ENCODE assay signal across 23 cellular contexts in the genomic region with DNA sequence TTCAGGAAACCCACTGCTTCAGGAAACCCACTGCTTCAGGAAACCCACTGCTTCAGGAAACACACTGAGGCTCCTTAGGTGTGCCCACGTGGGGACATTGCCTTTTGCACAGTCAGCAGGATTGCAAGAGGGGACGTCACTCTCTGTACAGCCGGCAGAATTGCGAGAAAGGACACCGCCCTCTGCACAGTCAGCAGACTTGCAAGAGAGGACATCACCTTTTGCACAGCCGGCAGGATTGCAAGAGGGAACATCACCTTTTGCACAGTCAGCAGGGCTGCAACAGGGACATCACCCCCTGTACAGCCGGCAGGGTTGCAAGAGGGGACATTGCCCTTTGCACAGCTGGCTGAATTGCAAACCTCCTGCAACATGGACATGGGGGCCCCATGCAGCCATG.
A peak's percentile ranks its signal among the peaks of the same experiment; 100 is the strongest.
DNase-seq lines count a peak whose midpoint lies in the region; ATAC-seq, FAIRE-seq and TF ChIP-seq lines count a peak whose summit lies in the region.
"Had no signal": no experiment of that assay in that cellular context is flagged by ENCODE, and none has a peak within 500 bp of the region (broad histone marks: within the 10 kb centered on the region; RNA-seq: fewer than 3 reads in every experiment).

No MANE protein-coding gene starts in this region.

- no TSS peak for BruUV-seq in K562 (replicated peaks; lab: Mats Ljungman, UMichigan)

- ATAC-seq in A549 (no peak), K562 (no peak), aorta (ENCODE audit: low FRiP score) (peak; percentile 26)
- ATAC-seq: GM12878, GM23338, HCT116 had no signal

- intact Hi-C loops in K562 (cut with micrococcal nuclease) (no loop called here), aorta (cut with DNase I) (no loop called here), sigmoid colon (cut with DNase I) (no loop called here)

- H3K79me2 ChIP-seq in MM.1S (ENCODE audit: low read length) (no peaks in the 10 kb centered on the region), K562 (ENCODE audit: control insufficient read depth, insufficient read depth, low read length) (no peaks in the 10 kb centered on the region), Karpas-422 (ENCODE audit: low read length) (no peaks in the 10 kb centered on the region)

- H2AFZ ChIP-seq in MM.1S (ENCODE audit: low read length): 0 out of 2 replicates have a peak overlapping the region, but pooled peaks have one; percentile 11
- no peak overlapping the region for H2AFZ ChIP-seq in K562 (ENCODE audit: low read depth, low read length)
- H2AFZ ChIP-seq in Karpas-422 (ENCODE audit: low read length): no peak overlapping the region
- H2AFZ ChIP-seq: GM23338 had no signal

- H3K27ac ChIP-seq in A549: no peak overlapping the region
- peak overlapping the region; percentile 79 for H3K27ac ChIP-seq in MM.1S (ENCODE audit: low read length)
- no peak overlapping the region for H3K27ac ChIP-seq in K562 (ENCODE audit: extremely low read depth, low read depth, low read length)
- H3K27ac ChIP-seq in aorta (ENCODE audit: low read depth in 1 of 2, low read length in 2 of 2): no peak overlapping the region
- H3K27ac ChIP-seq in Karpas-422 (ENCODE audit: low read length): no peak overlapping the region
- no peak overlapping the region for H3K27ac ChIP-seq in sigmoid colon
- H3K27ac ChIP-seq: HL-60 had no signal

- H4K20me1 ChIP-seq in MM.1S (ENCODE audit: insufficient read depth, low read length) (no peaks in the 10 kb centered on the region), K562 (replicated peaks; ENCODE audit: control insufficient read depth, insufficient read depth, low read length) (no peaks in the 10 kb centered on the region), Karpas-422 (ENCODE audit: insufficient read depth, low read depth, low read length) (no peaks in the 10 kb centered on the region)

- H3K9me3 ChIP-seq in A549 (no peaks in the 10 kb centered on the region), MM.1S (replicated peaks; ENCODE audit: insufficient read depth, low read length) (no peaks in the 10 kb centered on the region), K562 (replicated peaks; ENCODE audit: control insufficient read depth, insufficient read depth, low read depth, low read length) (no peaks in the 10 kb centered on the region), aorta (ENCODE audit: control insufficient read depth, low read length) (no peaks in the 10 kb centered on the region), Karpas-422 (ENCODE audit: low read length) (no peaks in the 10 kb centered on the region), sigmoid colon (no peaks in the 10 kb centered on the region)
- H3K9me3 ChIP-seq: BE2C had no signal

- CTCF ChIA-PET in A549 (lab: Yijun Ruan, JAX): no interaction called here
- CTCF ChIA-PET in K562 (lab: Yijun Ruan, JAX; ENCODE audit: low intra/inter-chr PET ratio): no interaction called here

- H3K9me2 ChIP-seq in MM.1S (replicated peaks; ENCODE audit: insufficient read depth, low read length) (no peaks in the 10 kb centered on the region), Karpas-422 (replicated peaks; ENCODE audit: insufficient read depth, low read length) (no peaks in the 10 kb centered on the region)

- no peak for TF ChIP-seq RAD21 in A549 (conservative IDR thresholded peaks at IDR 0.05 in 1 of 2, IDR thresholded peaks at IDR 0.05 in 1 of 2)
- no peak for TF ChIP-seq RAD21 in K562 (CRISPR knock-in tag; conservative IDR thresholded peaks at IDR 0.05 in 1 of 2, IDR thresholded peaks at IDR 0.05 in 1 of 2)

- peaks cover 11% of the 10 kb centered on the region; the same call in 1 of the 2 replicates for H3F3A ChIP-seq in MM.1S (ENCODE audit: insufficient read depth, low read length)

- no peaks in the 10 kb centered on the region for H3K4me1 ChIP-seq in A549
- H3K4me1 ChIP-seq in MM.1S (ENCODE audit: low read length): peaks cover 11% of the 10 kb centered on the region
- H3K4me1 ChIP-seq in K562 (replicated peaks in 1 of 2; ENCODE audit: control insufficient read depth in 2 of 2, insufficient read depth in 2 of 2, low read length in 2 of 2): no peaks in the 10 kb centered on the region
- H3K4me1 ChIP-seq in aorta (ENCODE audit: control insufficient read depth in 1 of 2, insufficient read depth in 2 of 2, low read length in 2 of 2): peaks cover 0 to 2% of the 10 kb centered on the region in 2 donors
- H3K4me1 ChIP-seq in Karpas-422 (ENCODE audit: low read length): no peaks in the 10 kb centered on the region
- no peaks in the 10 kb centered on the region for H3K4me1 ChIP-seq in sigmoid colon
- H3K4me1 ChIP-seq: BE2C had no signal

- no peaks in the 10 kb centered on the region for H3K9me1 ChIP-seq in K562 (ENCODE audit: control insufficient read depth, insufficient read depth, low read length)

- H3K27me3 ChIP-seq in MM.1S (replicated peaks; ENCODE audit: insufficient read depth, low read length): no peaks in the 10 kb centered on the region
- peaks cover 0 to 7% of the 10 kb centered on the region in 2 experiments; a peak in 1 of 5 replicates for H3K27me3 ChIP-seq in K562 (ENCODE audit: control insufficient read depth in 2 of 2, insufficient read depth in 2 of 2, low read length in 2 of 2)
- H3K27me3 ChIP-seq in aorta (ENCODE audit: control insufficient read depth in 1 of 2, insufficient read depth in 2 of 2, low read length in 1 of 2): no peaks in the 10 kb centered on the region
- H3K27me3 ChIP-seq in Karpas-422 (ENCODE audit: low read length): no peaks in the 10 kb centered on the region
- H3K27me3 ChIP-seq in sigmoid colon: peaks cover 0 to 31% (median 0%) of the 10 kb centered on the region in 3 donors
- H3K27me3 ChIP-seq: BE2C had no signal

- H3K4me3 ChIP-seq in A549 (no peak overlapping the region), MM.1S (ENCODE audit: low read length) (peak overlapping the region; percentile 1; the same call in 1 of the 2 replicates), K562 (no peak overlapping the region), aorta (ENCODE audit: low read length in 2 of 2) (no peak overlapping the region), Karpas-422 (ENCODE audit: low read length) (no peak overlapping the region), sigmoid colon (no peak overlapping the region)
- H3K4me3 ChIP-seq: GM12878, GM23338 had no signal

- POLR2A ChIA-PET in A549 (lab: Yijun Ruan, JAX) (no interaction called here), K562 (lab: Yijun Ruan, JAX) (no interaction called here)

- H3K4me2 ChIP-seq in A549 (no peak overlapping the region), MM.1S (ENCODE audit: low read depth, low read length) (peak overlapping the region; percentile 59), K562 (ENCODE audit: insufficient read depth, low read length) (no peak overlapping the region), Karpas-422 (ENCODE audit: low read depth, low read length, poor library complexity, severe bottlenecking) (no peak overlapping the region)
- H3K4me2 ChIP-seq: GM23338 had no signal

- in situ Hi-C loops in K562 (cut with MboI): no loop called here

- WGBS in A549 (ENCODE audit: missing lambda C conversion rate): 52% methylated on average over 6 of the region's 7 CpGs
- 0% methylated on average over 6 of the region's 7 CpGs for WGBS in K562 (ENCODE audit: insufficient coverage, low coverage, missing lambda C conversion rate)
- 73 to 76% methylated on average over 7 of the region's 7 CpGs for WGBS in aorta, 2 donors
- 64 to 67% methylated on average over 7 of the region's 7 CpGs for WGBS in sigmoid colon, 2 donors

- TF ChIP-seq POLR2A in A549 (IDR thresholded peaks at IDR 0.05; ENCODE audit: low read length): no peak
- no peak for TF ChIP-seq POLR2A in K562 (conservative IDR thresholded peaks at IDR 0.05)
- TF ChIP-seq POLR2A in sigmoid colon (IDR thresholded peaks at IDR 0.05): no peak

- H3K36me3 ChIP-seq in MM.1S (replicated peaks; ENCODE audit: insufficient read depth, low read length): no peaks in the 10 kb centered on the region
- H3K36me3 ChIP-seq in K562 (ENCODE audit: control insufficient read depth, insufficient read depth, low read length): no peaks in the 10 kb centered on the region
- H3K36me3 ChIP-seq in aorta (ENCODE audit: control insufficient read depth in 1 of 2, insufficient read depth in 2 of 2, low read length in 1 of 2): no peaks in the 10 kb centered on the region
- no peaks in the 10 kb centered on the region for H3K36me3 ChIP-seq in Karpas-422 (ENCODE audit: insufficient read depth, low read length)
- no peaks in the 10 kb centered on the region for H3K36me3 ChIP-seq in sigmoid colon
- H3K36me3 ChIP-seq: BE2C had no signal

- TF ChIP-seq CTCF in A549 (IDR thresholded peaks at IDR 0.05) (no peak), MM.1S (IDR thresholded peaks at IDR 0.05; ENCODE audit: low read length) (no peak), K562 (IDR thresholded peaks at IDR 0.05 in 2 of 3, conservative IDR thresholded peaks at IDR 0.05 in 1 of 3; ENCODE audit: insufficient read depth in 2 of 3, low read depth in 1 of 3, low read length in 3 of 3) (no peak), sigmoid colon (IDR thresholded peaks at IDR 0.05) (no peak)

- TF ChIP-seq EP300 in A549 (IDR thresholded peaks at IDR 0.05) (no peak), K562 (IDR thresholded peaks at IDR 0.05; ENCODE audit: low read length) (no peak), sigmoid colon (IDR thresholded peaks at IDR 0.05) (no peak)

- FAIRE-seq in A549 (lab: Jason Lieb, UNC) (no peak), K562 (lab: Jason Lieb, UNC) (no peak)
- FAIRE-seq: GM12878, GM19239 had no signal

- DNase-seq in A549 (ENCODE audit: low read depth in 1 of 2, low spot score in 1 of 2) (no peak), MM.1S (peak; percentile 86), K562 (ENCODE audit: extremely low read depth in 1 of 4, low spot score in 3 of 4) (no peak), aorta (no peak), Karpas-422 (no peak), sigmoid colon (no peak)
- DNase-seq: ACHN; BE2C; C1 segment of cervical spinal cord; CD4-positive, CD25-positive, alpha-beta regulatory T cell; CD8-positive, alpha-beta memory T cell; COR-L47; DMS 273 treated with DMSO at 0.1 percent for 48 hours; DMS53; DND-41; EL; H7; HFFc6 had no signal

- peak overlapping the region; percentile 71 for H3K9ac ChIP-seq in MM.1S (ENCODE audit: low read length)
- no peak overlapping the region for H3K9ac ChIP-seq in K562 (ENCODE audit: insufficient read depth in 1 of 2, low read depth in 2 of 2, low read length in 2 of 2)
- H3K9ac ChIP-seq in Karpas-422 (ENCODE audit: low read length): no peak overlapping the region

TF ChIP-seq in A549, 52 proteins besides CTCF, POLR2A, EP300 and RAD21:
- TF ChIP-seq MAFK (IDR thresholded peaks at IDR 0.05; ENCODE audit: partially characterized antibody) (peak; percentile 64), FOXS1 (CRISPR knock-in tag; IDR thresholded peaks at IDR 0.05) (no peak)

TF ChIP-seq in K562, 482 proteins besides CTCF, POLR2A, EP300 and RAD21:
- TF ChIP-seq C11orf30 (IDR thresholded peaks at IDR 0.05; ENCODE audit: low read depth) (peak; percentile 50), MAFG (tag; conservative IDR thresholded peaks at IDR 0.05) (peak; percentile 52; the same call in 1 of the 2 replicates), CTBP1 (IDR thresholded peaks at IDR 0.05; ENCODE audit: borderline replicate concordance) (no peak), EWSR1 (IDR thresholded peaks at IDR 0.05; ENCODE audit: borderline replicate concordance, low read depth, partially characterized antibody) (no peak), SMARCA4 (IDR thresholded peaks at IDR 0.05) (no peak), ZNF316 (IDR thresholded peaks at IDR 0.05) (peak; percentile 62)
TF ChIP-seq in K562: peak in this region for 3.
